ENCODE assay signal across 27 cellular contexts in the genomic region with DNA sequence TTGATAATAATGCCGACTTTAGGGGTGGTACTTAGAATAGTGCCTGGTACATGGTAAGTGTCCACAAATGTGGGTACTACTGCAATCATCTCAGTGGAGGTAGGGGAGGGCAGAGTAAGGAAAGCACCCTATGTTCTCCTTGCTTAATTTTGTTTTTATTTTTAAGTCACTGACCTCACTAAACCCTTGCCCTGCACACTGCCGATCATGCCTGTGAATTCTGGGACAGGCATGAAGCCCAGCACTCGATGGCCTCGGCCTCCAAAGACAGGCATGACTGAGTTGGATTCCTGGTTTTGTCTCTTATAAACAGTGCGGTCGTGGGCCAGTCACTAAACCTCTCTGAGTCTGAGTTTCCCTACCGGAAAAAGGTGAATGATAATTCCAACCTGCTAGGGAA. TPM values are rescaled to one million over a fixed set of nuclear protein-coding genes. Genes with fewer than 3 reads are reported as not detected.
DNase-seq lines count a peak whose midpoint lies in the region; ATAC-seq, FAIRE-seq and TF ChIP-seq lines count a peak whose summit lies in the region.
"Had no signal": no experiment of that assay in that cellular context is flagged by ENCODE, and none has a peak within 500 bp of the region (broad histone marks: within the 10 kb centered on the region; RNA-seq: fewer than 3 reads in every experiment).

No MANE protein-coding gene starts in this region.

- H3K4me1 Mint-ChIP-seq in T-helper 17 cell, result peaks cover 7% of the 10 kb centered on the region

- H3K9me3 ChIP-seq in T-helper 17 cell (ENCODE audit: control insufficient read depth, low read length, poor library complexity, severe bottlenecking), result no peaks in the 10 kb centered on the region
- H3K9me3 ChIP-seq in H1 (ENCODE audit: insufficient read depth in 2 of 2, low read depth in 1 of 2, low read length in 1 of 2), result no peaks in the 10 kb centered on the region
- H3K9me3 ChIP-seq in gastrocnemius medialis, result no peaks in the 10 kb centered on the region
- no peaks in the 10 kb centered on the region for H3K9me3 ChIP-seq in A673 (ENCODE audit: low read depth, low read length, poor library complexity, severe bottlenecking)
- H3K9me3 ChIP-seq: A549, BE2C, BLaER1, Caco-2 had no signal

- peak overlapping the region; percentile 60 for H3K27ac Mint-ChIP-seq in T-helper 17 cell
- H3K27ac Mint-ChIP-seq: CD4-positive, alpha-beta memory T cell; CD8-positive, alpha-beta memory T cell had no signal

- no peak overlapping the region for H3K4me3 ChIP-seq in H1 (ENCODE audit: extremely low read depth in 1 of 4, insufficient read depth in 2 of 4, low read depth in 3 of 4, low read length in 4 of 4)
- no peak overlapping the region for H3K4me3 ChIP-seq in gastrocnemius medialis
- no peak overlapping the region for H3K4me3 ChIP-seq in A673 (ENCODE audit: low read depth, low read length, poor library complexity, severe bottlenecking)
- H3K4me3 ChIP-seq: A549, BLaER1 had no signal

- in situ Hi-C loops in gastrocnemius medialis (cut with MboI; ENCODE audit: low sequenced_read_pairs in 4 of 4), result no loop called here

- no peak for ATAC-seq in T-helper 17 cell
- ATAC-seq in left lobe of liver, result peak; percentile 5
- peak; percentile 49 to 74 for ATAC-seq in gastrocnemius medialis
- no peak for ATAC-seq in GM18907 (IDR thresholded peaks at IDR 0.05; ENCODE audit: unreplicated experiment)
- ATAC-seq: A549 had no signal

- no peak overlapping the region for H3K23ac ChIP-seq in H1 (ENCODE audit: insufficient read length)

- H3K27me3 Mint-ChIP-seq in T-helper 17 cell, result no peaks in the 10 kb centered on the region
- H3K27me3 Mint-ChIP-seq: CD4-positive, alpha-beta memory T cell; CD4-positive, CD25-positive, alpha-beta regulatory T cell; CD8-positive, alpha-beta memory T cell had no signal

- DNase-seq in T-helper 17 cell (no peak), H1 (ENCODE audit: low read depth in 1 of 2, low spot score in 2 of 2) (no peak), left lobe of liver (ENCODE audit: low spot score) (no peak), gastrocnemius medialis (peak in 1 of 2 donors; percentile 27), COR-L47 (lab: John Stamatoyannopoulos, UW) (no peak), SHP77 (lab: John Stamatoyannopoulos, UW) (no peak), A673 (ENCODE audit: low spot score) (no peak)
- DNase-seq: ACHN; BE2C; C1 segment of cervical spinal cord; Caco-2; Calu3; CD4-positive, alpha-beta memory T cell; CD4-positive, CD25-positive, alpha-beta regulatory T cell; CD8-positive, alpha-beta memory T cell; DMS79 treated with DMSO at 0.1 percent for 48 hours; GF-D8 had no signal

- H3K27ac ChIP-seq in H1 (ENCODE audit: low read depth, low read length) (no peak overlapping the region), gastrocnemius medialis (peak overlapping the region; percentile 49 to 81 (median 74)), A673 (ENCODE audit: low read depth, low read length, poor library complexity, severe bottlenecking) (no peak overlapping the region)
- H3K27ac ChIP-seq: 22Rv1, A549, BLaER1 had no signal

- TF ChIP-seq EP300 in H1 (IDR thresholded peaks at IDR 0.05; ENCODE audit: borderline replicate concordance in 1 of 2, low read depth in 2 of 2, low read length in 2 of 2), result no peak

- H2BK20ac ChIP-seq in H1 (ENCODE audit: low read length), result no peak overlapping the region

- H3K14ac ChIP-seq in H1 (ENCODE audit: insufficient read length), result no peak overlapping the region

- no peak overlapping the region for H4K5ac ChIP-seq in H1 (ENCODE audit: insufficient read length, low read depth, low read length)

- H4K20me1 ChIP-seq in H1 (replicated peaks in 1 of 2; ENCODE audit: control insufficient read depth in 1 of 2, insufficient read depth in 2 of 2, low read length in 2 of 2), result no peaks in the 10 kb centered on the region
- H4K20me1 ChIP-seq: BLaER1 had no signal

- no peak overlapping the region for H2AFZ ChIP-seq in H1 (ENCODE audit: low read length)

- no peak overlapping the region for H3K18ac ChIP-seq in H1 (ENCODE audit: extremely low read depth, low read length)

- no peaks in the 10 kb centered on the region for H3K36me3 Mint-ChIP-seq in T-helper 17 cell (ENCODE audit: low read depth)
- H3K36me3 Mint-ChIP-seq: CD4-positive, alpha-beta memory T cell; CD4-positive, CD25-positive, alpha-beta regulatory T cell; CD8-positive, alpha-beta memory T cell had no signal

- H3K4me2 ChIP-seq in H1 (ENCODE audit: insufficient read depth in 1 of 2, low read depth in 2 of 2, low read length in 2 of 2), result no peak overlapping the region
- H3K4me2 ChIP-seq: A549, BLaER1 had no signal

- H2BK120ac ChIP-seq in H1 (replicated peaks; ENCODE audit: low read depth, low read length), result no peak overlapping the region

- no peaks in the 10 kb centered on the region for H3K79me1 ChIP-seq in H1 (ENCODE audit: low read depth, low read length)

- no peak overlapping the region; the same call in 1 of the 2 replicates for H2BK15ac ChIP-seq in H1 (ENCODE audit: low read length)

- intact Hi-C loops in gastrocnemius medialis (cut with DNase I; ENCODE audit: low total_unique reads), result loop anchor here (1.0 kb wide), 1 partner anchor 17 kb away; no protein-coding TSS in a partner anchor
- intact Hi-C loops in A673 (cut with micrococcal nuclease; ENCODE audit: unreplicated experiment), result no loop called here

- POLR2A ChIA-PET in H1 (lab: Charles Lee; ENCODE audit: partially characterized antibody) (interaction anchor here (2.0 kb wide), 1 partner anchor 17 kb away, joined by 8 read pairs; no protein-coding TSS in a partner anchor), A673 (lab: Charles Lee; ENCODE audit: low non-redundant PET) (no interaction called here)

- TF ChIP-seq POLR2A in H1 (IDR thresholded peaks at IDR 0.05; ENCODE audit: control extremely low read depth in 1 of 2, low read depth in 2 of 2, low read length in 2 of 2), result no peak
- no peak for TF ChIP-seq POLR2A in gastrocnemius medialis (IDR thresholded peaks at IDR 0.05)

- no peak overlapping the region for H4K91ac ChIP-seq in H1 (replicated peaks; ENCODE audit: insufficient read length, low read length)

- H3K9ac ChIP-seq in H1 (replicated peaks in 1 of 4; ENCODE audit: extremely low read depth in 1 of 4, low read depth in 3 of 4, low read length in 3 of 4), result no peak overlapping the region
- H3K9ac ChIP-seq: BLaER1 had no signal

- H3K27me3 ChIP-seq in H1 (replicated peaks in 1 of 4; ENCODE audit: control insufficient read depth in 3 of 4, extremely low read depth in 1 of 4, insufficient read depth in 3 of 4, low read length in 3 of 4) (no peaks in the 10 kb centered on the region; a peak in 1 of 7 replicates), gastrocnemius medialis (no peaks in the 10 kb centered on the region), A673 (replicated peaks; ENCODE audit: insufficient read depth, low read depth, low read length, poor library complexity) (no peaks in the 10 kb centered on the region)
- H3K27me3 ChIP-seq: BE2C, BLaER1 had no signal

- no peaks in the 10 kb centered on the region for H3K36me3 ChIP-seq in H1 (ENCODE audit: control insufficient read depth in 2 of 4, insufficient read depth in 4 of 4, low read length in 3 of 4)
- H3K36me3 ChIP-seq in gastrocnemius medialis, result no peaks in the 10 kb centered on the region
- no peaks in the 10 kb centered on the region for H3K36me3 ChIP-seq in A673 (ENCODE audit: insufficient read depth, low read length, poor library complexity, severe bottlenecking)
- H3K36me3 ChIP-seq: BE2C, BLaER1 had no signal

- no peak for TF ChIP-seq RAD21 in H1 (IDR thresholded peaks at IDR 0.05 in 1 of 2, conservative IDR thresholded peaks at IDR 0.05 in 1 of 2; ENCODE audit: low read depth in 2 of 2, low read length in 2 of 2)

- peak overlapping the region; percentile 71; the same call in 1 of the 2 replicates for H2BK12ac ChIP-seq in H1 (ENCODE audit: low read depth, low read length)

- H3K56ac ChIP-seq in H1 (replicated peaks; ENCODE audit: insufficient read length, low read depth, low read length), result no peak overlapping the region

- TF ChIP-seq CTCF in H1 (IDR thresholded peaks at IDR 0.05; ENCODE audit: control extremely low read depth in 1 of 3, insufficient read depth in 1 of 3, low read depth in 1 of 3, low read length in 3 of 3) (no peak), gastrocnemius medialis (IDR thresholded peaks at IDR 0.05 in 4 of 5, conservative IDR thresholded peaks at IDR 0.05 in 1 of 5) (no peak), A673 (conservative IDR thresholded peaks at IDR 0.05; ENCODE audit: low read depth, low read length) (no peak)

- no peaks in the 10 kb centered on the region for H3K23me2 ChIP-seq in H1 (ENCODE audit: low read depth, low read length)

- CTCF ChIA-PET in H1 (lab: Charles Lee; ENCODE audit: partially characterized antibody), result interaction anchor here (0.9 kb wide), 1 partner anchor 34 kb away, joined by 3 read pairs; no protein-coding TSS in a partner anchor
- CTCF ChIA-PET in A673 (lab: Charles Lee), result no interaction called here

- WGBS in H1 (ENCODE audit: extremely low coverage in 1 of 2, insufficient coverage in 1 of 2, insufficient read length in 1 of 2, insufficient replicate concordance in 2 of 2, low coverage in 1 of 2, low lambda C conversion rate in 2 of 2, missing lambda C conversion rate in 1 of 2), 2 experiments, result 87% methylated on average over 7 of the region's 7 CpGs; no CpG with 5 or more reads in 1 of the 2 experiments

- FAIRE-seq in H1 (lab: Jason Lieb, UNC), result no peak
- FAIRE-seq: A549, D721Med, G401.6, GM12891 had no signal

- H3K4me1 ChIP-seq in H1 (replicated peaks in 1 of 4; ENCODE audit: control insufficient read depth in 3 of 4, insufficient read depth in 4 of 4, low read length in 3 of 4) (peaks cover 0 to 11% (median 1%) of the 10 kb centered on the region in 4 experiments; a peak in 4 of 7 replicates), gastrocnemius medialis (peaks cover 29 to 31% of the 10 kb centered on the region in 2 donors), A673 (ENCODE audit: insufficient read depth, low read length, poor library complexity, severe bottlenecking) (no peaks in the 10 kb centered on the region)
- H3K4me1 ChIP-seq: BE2C had no signal

- BruUV-seq in A673 (replicated peaks; lab: Mats Ljungman, UMichigan), result no TSS peak

- H3K79me2 ChIP-seq in H1 (ENCODE audit: control insufficient read depth in 1 of 2, insufficient read depth in 2 of 2, low read length in 2 of 2), result no peaks in the 10 kb centered on the region

- H4K8ac ChIP-seq in H1 (ENCODE audit: extremely low read depth, insufficient read depth, low read length), result no peak overlapping the region

- no peak overlapping the region for H3K4me3 Mint-ChIP-seq in T-helper 17 cell
- H3K4me3 Mint-ChIP-seq: CD14-positive monocyte; CD4-positive, alpha-beta memory T cell; CD4-positive, CD25-positive, alpha-beta regulatory T cell; CD8-positive, alpha-beta memory T cell had no signal

- no peak overlapping the region for H3K4ac ChIP-seq in H1 (replicated peaks; ENCODE audit: insufficient read length, low read depth, low read length)

- H2AK5ac ChIP-seq in H1 (ENCODE audit: low read depth, low read length), result no peak overlapping the region

- H2BK5ac ChIP-seq in H1 (ENCODE audit: low read depth, low read length), result no peak overlapping the region

RNA-seq across cellular contexts. Expression of a gene that starts 6.9 kb away (rescaled TPM):
- 1 to 10 TPM in 1 of 2 donors, under 1 TPM in 1; 0.72 to 9.7 TPM for total RNA-seq in T-helper 17 cell
- 1.3 and 1.6 TPM in 2 replicates for total RNA-seq in H1 (2021; fragmentation: NEBNext Ultra II Directional; extraction: Animal tissue kit (Norgen Biotek cat#: 25700))
- 2.9 and 3.2 TPM in 2 replicates for polyA plus RNA-seq in H1 (2011; rRNA removed)
- polyA plus RNA-seq in H1 (2011; cell fraction: cytosol; rRNA removed), result 2.7 TPM
- polyA plus RNA-seq in H1 (2011; cell fraction: nucleus; rRNA removed), result 3.4 TPM
- polyA plus RNA-seq in H1 (2012, experiment 1 of 2), result 1.1 to 1.9 TPM (median 1.6 TPM) in 4 replicates
- polyA plus RNA-seq in H1 (2012, experiment 2 of 2), result 1.1 TPM
- 0.83 TPM for polyA plus RNA-seq in H1 (2013, experiment 1 of 2)
- polyA plus RNA-seq in H1 (2013, experiment 2 of 2), result 0.90 TPM
- 3.0 and 3.5 TPM in 2 replicates for polyA minus RNA-seq in H1 (2011; rRNA and poly(A)+ RNA removed)
- not detected for polyA minus RNA-seq in H1 (2011; cell fraction: cytosol; rRNA and poly(A)+ RNA removed)
- polyA minus RNA-seq in H1 (2011; cell fraction: nucleus; rRNA and poly(A)+ RNA removed), result 1.7 TPM
- not detected for total RNA-seq in left lobe of liver
- under 1 TPM in 2 of 4 donors, not detected in 2; 0.24 to 0.80 TPM for total RNA-seq in gastrocnemius medialis
- total RNA-seq in A673 (2021), result not detected in 2 replicates
- total RNA-seq: A172; Caco-2; Calu3; CD4-positive, alpha-beta memory T cell; CD8-positive, alpha-beta memory T cell had no signal
- polyA plus RNA-seq: A549; AG04450; CD4-positive, alpha-beta memory T cell; CD4-positive, CD25-positive, alpha-beta regulatory T cell; CD8-positive, alpha-beta memory T cell had no signal

RNA-seq across cellular contexts. Expression of a gene that starts 21.8 kb away (rescaled TPM):
- total RNA-seq in T-helper 17 cell (under 1 TPM in 1 of 2 donors, not detected in 1; 0.60 TPM), left lobe of liver (not detected), gastrocnemius medialis (under 1 TPM in 1 of 4 donors, not detected in 3; 0.18 TPM), A673 (2021) (not detected in 2 replicates)
- total RNA-seq in H1 (2021; fragmentation: NEBNext Ultra II Directional; extraction: Animal tissue kit (Norgen Biotek cat#: 25700)), result 12.8 and 16.0 TPM in 2 replicates
- 11.4 and 18.7 TPM in 2 replicates for polyA plus RNA-seq in H1 (2011; rRNA removed)
- polyA plus RNA-seq in H1 (2011; cell fraction: cytosol; rRNA removed), result 22.1 TPM
- polyA plus RNA-seq in H1 (2011; cell fraction: nucleus; rRNA removed), result 11.7 TPM
- polyA plus RNA-seq in H1 (2012, experiment 1 of 2), result 12.8 to 17.8 TPM (median 16.1 TPM) in 4 replicates
- 4.1 TPM for polyA plus RNA-seq in H1 (2012, experiment 2 of 2)
- polyA plus RNA-seq in H1 (2013, experiment 1 of 2), result 5.2 TPM
- polyA plus RNA-seq in H1 (2013, experiment 2 of 2), result 5.3 TPM
- 37.8 and 40.3 TPM in 2 replicates for polyA minus RNA-seq in H1 (2011; rRNA and poly(A)+ RNA removed)
- 8.9 TPM for polyA minus RNA-seq in H1 (2011; cell fraction: cytosol; rRNA and poly(A)+ RNA removed)
- 14.6 TPM for polyA minus RNA-seq in H1 (2011; cell fraction: nucleus; rRNA and poly(A)+ RNA removed)
- total RNA-seq: A172; CD4-positive, alpha-beta memory T cell had no signal
- polyA plus RNA-seq: AG04450; CD4-positive, alpha-beta memory T cell; CD4-positive, CD25-positive, alpha-beta regulatory T cell; CD8-positive, alpha-beta memory T cell had no signal

RNA-seq across cellular contexts. Expression of a gene that starts 23.8 kb away (rescaled TPM):
- total RNA-seq in T-helper 17 cell (100 to 1,000 TPM in 1 of 2 donors, 10 to 100 TPM in 1; 80.8 to 110 TPM), left lobe of liver (47.6 TPM), gastrocnemius medialis (10 to 100 TPM in 1 of 4 donors, 1 to 10 TPM in 3; 3.1 to 13.2 (median 5.8) TPM), A673 (2021) (0.97 and 1.0 TPM in 2 replicates)
- total RNA-seq in H1 (2021; fragmentation: NEBNext Ultra II Directional; extraction: Animal tissue kit (Norgen Biotek cat#: 25700)), result 2.6 and 2.8 TPM in 2 replicates
- polyA plus RNA-seq in H1 (2011; rRNA removed), result 3.9 and 4.1 TPM in 2 replicates
- polyA plus RNA-seq in H1 (2011; cell fraction: cytosol; rRNA removed), result 5.8 TPM
- polyA plus RNA-seq in H1 (2011; cell fraction: nucleus; rRNA removed), result 5.1 TPM
- polyA plus RNA-seq in H1 (2012, experiment 1 of 2), result 2.6 to 3.9 TPM (median 3.2 TPM) in 4 replicates
- polyA plus RNA-seq in H1 (2012, experiment 2 of 2), result 1.5 TPM
- polyA plus RNA-seq in H1 (2013, experiment 1 of 2), result 1.1 TPM
- 1.7 TPM for polyA plus RNA-seq in H1 (2013, experiment 2 of 2)
- 1.00 and 1.6 TPM in 2 replicates for polyA minus RNA-seq in H1 (2011; rRNA and poly(A)+ RNA removed)
- 2.1 TPM for polyA minus RNA-seq in H1 (2011; cell fraction: cytosol; rRNA and poly(A)+ RNA removed)
- polyA minus RNA-seq in H1 (2011; cell fraction: nucleus; rRNA and poly(A)+ RNA removed), result 2.8 TPM

RNA-seq across cellular contexts. Expression of a gene that starts 50.4 kb away (rescaled TPM):
- total RNA-seq in T-helper 17 cell (under 1 TPM in 1 of 2 donors, not detected in 1; 0.63 TPM), left lobe of liver (1.2 TPM), gastrocnemius medialis (not detected), A673 (2021) (not detected in 2 replicates)
- total RNA-seq in H1 (2021; fragmentation: NEBNext Ultra II Directional; extraction: Animal tissue kit (Norgen Biotek cat#: 25700)), result 0.61 TPM in 1 of 2 replicates, not detected in the other
- 0.39 and 0.42 TPM in 2 replicates for polyA plus RNA-seq in H1 (2011; rRNA removed)
- polyA plus RNA-seq in H1 (2011; cell fraction: cytosol; rRNA removed), result 0.36 TPM
- polyA plus RNA-seq in H1 (2011; cell fraction: nucleus; rRNA removed), result 0.64 TPM
- polyA plus RNA-seq in H1 (2012, experiment 1 of 2), result 0.28 to 0.50 TPM in 2 of 4 replicates, not detected in the others
- polyA plus RNA-seq in H1 (2012, experiment 2 of 2), result not detected
- 0.10 TPM for polyA plus RNA-seq in H1 (2013, experiment 1 of 2)
- polyA plus RNA-seq in H1 (2013, experiment 2 of 2), result 0.26 TPM
- polyA minus RNA-seq in H1 (2011; rRNA and poly(A)+ RNA removed), result not detected in 2 replicates
- not detected for polyA minus RNA-seq in H1 (2011; cell fraction: cytosol; rRNA and poly(A)+ RNA removed)
- not detected for polyA minus RNA-seq in H1 (2011; cell fraction: nucleus; rRNA and poly(A)+ RNA removed)
- total RNA-seq: CD4-positive, alpha-beta memory T cell; CD4-positive, CD25-positive, alpha-beta regulatory T cell had no signal
- polyA plus RNA-seq: AG04450; CD14-positive monocyte; CD8-positive, alpha-beta memory T cell had no signal

Comparison
In these comparisons a context has a peak if more than half of its experiments do, and no peak if none do; other contexts are left out.
1. ATAC-seq: peak in left lobe of liver (single experiment) and gastrocnemius medialis (2 of 2); none in T-helper 17 cell (single experiment) and GM18907 (single experiment).
2. H3K27ac ChIP-seq: peak in gastrocnemius medialis (4 of 4); none in H1 (single experiment) and A673 (single experiment).